ENCODE assay signal across 8 cellular contexts in genomic region chr1:51990478-51990965, GRCh38. TPM values are rescaled to one million over a fixed set of nuclear protein-coding genes. Genes with fewer than 3 reads are reported as not detected.
DNase-seq lines count a peak whose midpoint lies in the region; ATAC-seq and TF ChIP-seq lines count a peak whose summit lies in the region.

RAB3B (minus strand) TSS chr1:51990700; CDS start chr1:51977117, 13,583 bp downstream.

- H3K36me3 ChIP-seq in BLaER1 treated with 17β-estradiol and CSF1 and Interleukin-3, amounts not matched to agents 10 nM and 100 nM = no peaks in the 10 kb centered on the region
- no peaks in the 10 kb centered on the region for H3K36me3 ChIP-seq in left ventricle myocardium inferior

- ATAC-seq in GM19467 (IDR thresholded peaks at IDR 0.05; ENCODE audit: unreplicated experiment) (peak; percentile 61), sciatic nerve (peak; percentile 41)

- H3K9me3 ChIP-seq in BLaER1 treated with 17β-estradiol and CSF1 and Interleukin-3, amounts not matched to agents 10 nM and 100 nM (replicated peaks in 1 of 11) = no peaks in the 10 kb centered on the region
- no peaks in the 10 kb centered on the region for H3K9me3 ChIP-seq in left ventricle myocardium inferior (replicated peaks)

- DNase-seq in SK-N-DZ (ENCODE audit: low spot score) (peak; percentile 70), left ventricle myocardium inferior (peak; percentile 32), sciatic nerve (ENCODE audit: low spot score) (no peak), Kasumi-1 (lab: John Stamatoyannopoulos, UW) (no peak)

- TF ChIP-seq CTCF in left ventricle myocardium inferior (IDR thresholded peaks at IDR 0.05; ENCODE audit: borderline replicate concordance) = no peak

- H3K4me3 ChIP-seq in BLaER1 treated with 17β-estradiol and CSF1 and Interleukin-3, amounts not matched to agents 10 nM and 100 nM = peak within 1 kb of the TSS; percentile 52 to 76 (median 67)
- peak within 1 kb of the TSS; percentile 60 for H3K4me3 ChIP-seq in left ventricle myocardium inferior

- H3K9me3 Mint-ChIP-seq in activated naive CD4-positive, alpha-beta T cell treated with anti-CD3 and anti-CD28 coated beads, Interleukin-2, amount 50 U/mL, for 24 hours = no peaks in the 10 kb centered on the region

- peak within 1 kb of the TSS; percentile 0 for H3K27ac Mint-ChIP-seq in activated naive CD4-positive, alpha-beta T cell treated with anti-CD3 and anti-CD28 coated beads, Interleukin-2, amount 50 U/mL, for 24 hours

- no peak for TF ChIP-seq EP300 in Ishikawa (IDR thresholded peaks at IDR 0.05; ENCODE audit: borderline replicate concordance)

- intact Hi-C loops in left ventricle myocardium inferior (cut with micrococcal nuclease) = no loop called here
- intact Hi-C loops in sciatic nerve (cut with DNase I) = no loop called here

- no peak for TF ChIP-seq RAD21 in Ishikawa (IDR thresholded peaks at IDR 0.05; ENCODE audit: low read depth)

- peaks cover 0 to 23% (median 9%) of the 10 kb centered on the region in 11 experiments; a peak in 11 of 22 replicates for H3K27me3 ChIP-seq in BLaER1 treated with 17β-estradiol and CSF1 and Interleukin-3, amounts not matched to agents 10 nM and 100 nM
- peaks cover 75% of the 10 kb centered on the region for H3K27me3 ChIP-seq in left ventricle myocardium inferior (ENCODE audit: low read depth)

- peaks cover 27% of the 10 kb centered on the region for H3K4me1 Mint-ChIP-seq in activated naive CD4-positive, alpha-beta T cell treated with anti-CD3 and anti-CD28 coated beads, Interleukin-2, amount 50 U/mL, for 24 hours

- peak within 1 kb of the TSS; percentile 84 for H3K4me3 Mint-ChIP-seq in activated naive CD4-positive, alpha-beta T cell treated with anti-CD3 and anti-CD28 coated beads, Interleukin-2, amount 50 U/mL, for 24 hours

- peak within 1 kb of the TSS; percentile 48 to 79 (median 68); a peak in 19 of 22 replicates for H3K9ac ChIP-seq in BLaER1 treated with 17β-estradiol and CSF1 and Interleukin-3, amounts not matched to agents 10 nM and 100 nM

- 0 out of 22 replicates have a peak, but pooled peaks cover 0 to 4% (median 0%) of the 10 kb centered on the region in 11 experiments for H4K20me1 ChIP-seq in BLaER1 treated with 17β-estradiol and CSF1 and Interleukin-3, amounts not matched to agents 10 nM and 100 nM

- no peaks in the 10 kb centered on the region; a peak in 1 of 20 replicates for H3K4me1 ChIP-seq in BLaER1 treated with 17β-estradiol and CSF1 and Interleukin-3, amounts not matched to agents 10 nM and 100 nM
- no peaks in the 10 kb centered on the region for H3K4me1 ChIP-seq in left ventricle myocardium inferior

- H3K36me3 Mint-ChIP-seq in activated naive CD4-positive, alpha-beta T cell treated with anti-CD3 and anti-CD28 coated beads, Interleukin-2, amount 50 U/mL, for 24 hours = no peaks in the 10 kb centered on the region

- peak within 1 kb of the TSS; percentile 76 to 91 (median 85) for H3K4me2 ChIP-seq in BLaER1 treated with 17β-estradiol and CSF1 and Interleukin-3, amounts not matched to agents 10 nM and 100 nM

- H3K27ac ChIP-seq in BLaER1 treated with 17β-estradiol and CSF1 and Interleukin-3, amounts not matched to agents 10 nM and 100 nM = peak within 1 kb of the TSS in 2 of 11 experiments; percentile 18 to 20; a peak in 2 of 22 replicates
- H3K27ac ChIP-seq in left ventricle myocardium inferior (replicated peaks) = no peak within 1 kb of the TSS

- peaks cover 23% of the 10 kb centered on the region for H3K27me3 Mint-ChIP-seq in activated naive CD4-positive, alpha-beta T cell treated with anti-CD3 and anti-CD28 coated beads, Interleukin-2, amount 50 U/mL, for 24 hours

TF ChIP-seq in Ishikawa, 13 proteins besides CTCF, POLR2A, EP300 and RAD21:
- TF ChIP-seq ZBTB7A (IDR thresholded peaks at IDR 0.05; ENCODE audit: low read depth) (no peak), TEAD4 (IDR thresholded peaks at IDR 0.05) (no peak), TAF1 (IDR thresholded peaks at IDR 0.05; ENCODE audit: low read depth) (peak; percentile 59; the same call in 1 of the 2 replicates), FOXM1 (IDR thresholded peaks at IDR 0.05; ENCODE audit: borderline replicate concordance, low read depth) (no peak), MAX (IDR thresholded peaks at IDR 0.05) (no peak), EGR1 (IDR thresholded peaks at IDR 0.05) (no peak)

RNA-seq across cellular contexts. Expression of gene RAB3B, which starts in this region (rescaled TPM):
- 3.5 and 3.7 TPM in 2 replicates for polyA plus RNA-seq in SK-N-DZ (2014; cell fraction: cytosol; rRNA removed)
- 3.0 and 4.5 TPM in 2 replicates for polyA plus RNA-seq in SK-N-DZ (2014; cell fraction: nucleus; rRNA removed)
- total RNA-seq in left ventricle myocardium inferior (not detected), sciatic nerve (0.22 TPM)

Comparison
In these comparisons a context has a peak if more than half of its experiments do, and no peak if none do; other contexts are left out.
1. Peak in DNase-seq and H3K4me3 ChIP-seq in left ventricle myocardium inferior; RNA of the gene not detected or under 1 TPM.
2. Peak in ATAC-seq in sciatic nerve; RNA of the gene not detected or under 1 TPM.